Comparison of ENCODE assay signal across 8 cellular contexts in the genomic region with DNA sequence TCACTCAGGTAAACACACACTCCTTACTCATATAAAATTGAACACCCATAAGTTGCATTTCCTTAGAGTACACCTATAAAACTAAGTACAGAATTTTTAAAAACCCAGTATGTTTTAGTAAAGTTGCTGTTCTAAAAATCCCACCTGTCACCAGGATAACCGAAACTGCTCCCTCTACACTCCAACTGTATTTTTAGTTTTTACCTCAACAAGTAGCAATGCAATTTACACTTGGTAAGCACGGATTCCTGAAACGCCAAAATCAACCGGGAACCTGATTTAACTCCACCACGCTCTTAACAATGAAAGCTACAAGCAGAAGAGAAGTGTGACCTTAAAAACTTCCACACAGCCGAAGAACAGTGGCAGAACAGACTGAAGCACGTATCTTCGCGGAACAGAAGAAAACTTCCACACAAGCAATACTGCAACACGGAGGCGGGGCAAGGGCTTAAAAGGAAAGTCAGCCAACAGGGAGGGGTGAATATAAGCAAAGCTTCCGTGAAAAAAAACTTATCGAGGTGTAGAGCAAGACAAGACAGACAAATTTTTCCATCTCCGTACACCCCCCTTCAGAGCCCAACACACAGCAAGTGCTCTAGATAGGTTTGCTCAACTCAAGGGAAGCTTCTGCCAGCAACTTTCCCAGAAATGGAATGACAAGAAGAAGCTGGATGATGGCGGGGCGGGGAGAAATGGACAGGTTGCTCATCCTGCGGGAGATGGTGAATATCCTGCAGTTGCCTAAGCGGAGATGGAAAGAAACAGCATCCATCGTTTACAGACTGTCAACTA. TPM values are rescaled to one million over a fixed set of nuclear protein-coding genes. Genes with fewer than 3 reads are reported as not detected.
DNase-seq lines count a peak whose midpoint lies in the region; ATAC-seq lines count a peak whose summit lies in the region.

No MANE protein-coding gene starts in this region.

- H2BK120ac ChIP-seq in mesendoderm (ENCODE audit: low read depth, low read length), result no peak overlapping the region

- no peak overlapping the region for H3K18ac ChIP-seq in mesendoderm (ENCODE audit: low read length)

- no peaks in the 10 kb centered on the region for H3K36me3 ChIP-seq in ectodermal cell (ENCODE audit: control insufficient read depth, insufficient read depth, low read length)
- no peaks in the 10 kb centered on the region for H3K36me3 ChIP-seq in mesendoderm (ENCODE audit: control insufficient read depth, insufficient read depth, low read length)

- H3K4me1 Mint-ChIP-seq in activated CD4-positive, alpha-beta memory T cell treated with anti-CD3 and anti-CD28 coated beads for 36 hours (ENCODE audit: low read depth), result peaks cover 48% of the 10 kb centered on the region

- no peak overlapping the region for H3K4ac ChIP-seq in mesendoderm (ENCODE audit: low read depth, low read length)

- no peak overlapping the region for H2BK5ac ChIP-seq in mesendoderm (ENCODE audit: low read length)

- H3K23ac ChIP-seq in mesendoderm (ENCODE audit: low read length), result no peak overlapping the region

- peak overlapping the region; percentile 87 for H3K4me3 Mint-ChIP-seq in activated CD4-positive, alpha-beta memory T cell treated with anti-CD3 and anti-CD28 coated beads for 36 hours

- H3K4me3 ChIP-seq in GM08714 (ENCODE audit: low read length), result peak overlapping the region; percentile 100
- H3K4me3 ChIP-seq in ectodermal cell (ENCODE audit: insufficient read depth, low read depth, low read length), result peak overlapping the region; percentile 69
- peak overlapping the region; percentile 77 for H3K4me3 ChIP-seq in mesendoderm (ENCODE audit: low read length)

- peak overlapping the region; percentile 76 for H4K8ac ChIP-seq in mesendoderm (ENCODE audit: low read depth, low read length)

- H3K27me3 Mint-ChIP-seq in activated CD4-positive, alpha-beta memory T cell treated with anti-CD3 and anti-CD28 coated beads for 36 hours, result no peaks in the 10 kb centered on the region

- CTCF ChIA-PET in activated CD4-positive, alpha-beta memory T cell treated with anti-CD3 and anti-CD28 coated beads for 36 hours (lab: Charles Lee), result interaction anchor here (1.0 to 2.3 kb wide), 4 partner anchors 21 to 54 kb away, joined by 3 to 20 read pairs (median 6); a partner anchor contains a TSS

- peak overlapping the region; percentile 85 for H3K4me2 ChIP-seq in mesendoderm (ENCODE audit: low read length)

- peak overlapping the region; percentile 89 for H3K27ac Mint-ChIP-seq in activated CD4-positive, alpha-beta memory T cell treated with anti-CD3 and anti-CD28 coated beads for 36 hours

- no peak for ATAC-seq in GM18861 (IDR thresholded peaks at IDR 0.05; ENCODE audit: unreplicated experiment)

- H3K36me3 Mint-ChIP-seq in activated CD4-positive, alpha-beta memory T cell treated with anti-CD3 and anti-CD28 coated beads for 36 hours, result peaks cover 12% of the 10 kb centered on the region

- DNase-seq in MV-4-11 (lab: John Stamatoyannopoulos, UW) (peak; percentile 56), mesendoderm (peak; percentile 69), occipital lobe (lab: John Stamatoyannopoulos, UW) (no peak)
- DNase-seq in activated CD4-positive, alpha-beta memory T cell treated with anti-CD3 and anti-CD28 coated beads for 36 hours, result peak; percentile 79
- peak; percentile 36 to 56 for DNase-seq in stimulated activated CD8-positive, alpha-beta memory T cell treated with anti-CD3 and anti-CD28 coated beads, Interleukin-15, amount 100 ng/mL, for 4 hours (ENCODE audit: low read depth in 2 of 2)

- no peak overlapping the region for H2AK5ac ChIP-seq in mesendoderm (ENCODE audit: low read length)

- peaks cover 3% of the 10 kb centered on the region for H3K79me1 ChIP-seq in mesendoderm (ENCODE audit: low read length)

- H4K5ac ChIP-seq in mesendoderm (ENCODE audit: low read length), result no peak overlapping the region

- H3K9ac ChIP-seq in mesendoderm (ENCODE audit: low read length), result peak overlapping the region; percentile 93

- intact Hi-C loops in activated CD4-positive, alpha-beta memory T cell treated with anti-CD3 and anti-CD28 coated beads for 36 hours (cut with micrococcal nuclease), result loop anchor here (1.0 kb wide), 1 partner anchor 20 kb away; no protein-coding TSS in a partner anchor

- no peaks in the 10 kb centered on the region for H3K9me3 ChIP-seq in ectodermal cell (ENCODE audit: control insufficient read depth, low read length)

- H3K56ac ChIP-seq in mesendoderm (ENCODE audit: low read length), result peak overlapping the region; percentile 78

- 14 to 19% methylated on average over 19 of the region's 19 CpGs for WGBS in ectodermal cell, 2 experiments
- WGBS in mesendoderm (ENCODE audit: extremely low coverage, insufficient coverage, low lambda C conversion rate), result no CpG with 5 or more reads among the region's 19 CpGs

- no peak overlapping the region for H3K27ac ChIP-seq in ectodermal cell (ENCODE audit: insufficient read depth, low read depth, low read length, poor library complexity, severe bottlenecking)
- no peak overlapping the region for H3K27ac ChIP-seq in mesendoderm (ENCODE audit: low read depth, low read length)

- H3K4me1 ChIP-seq in ectodermal cell (ENCODE audit: control insufficient read depth, insufficient read depth, low read length), result peaks cover 4% of the 10 kb centered on the region
- no peaks in the 10 kb centered on the region for H3K4me1 ChIP-seq in mesendoderm (ENCODE audit: control insufficient read depth, low read depth, low read length)

- no peaks in the 10 kb centered on the region for H3K9me3 Mint-ChIP-seq in activated CD4-positive, alpha-beta memory T cell treated with anti-CD3 and anti-CD28 coated beads for 36 hours

- H3K27me3 ChIP-seq in ectodermal cell (ENCODE audit: control insufficient read depth, insufficient read depth, low read length, poor library complexity, severe bottlenecking), result no peaks in the 10 kb centered on the region
- no peaks in the 10 kb centered on the region for H3K27me3 ChIP-seq in mesendoderm (ENCODE audit: insufficient read depth, low read length, poor library complexity)

- POLR2A ChIA-PET in activated CD4-positive, alpha-beta memory T cell treated with anti-CD3 and anti-CD28 coated beads for 36 hours (lab: Charles Lee), result interaction anchor here (1.1 to 3.8 kb wide), 5 partner anchors 21 to 95 kb away, joined by 3 to 26 read pairs (median 5); no protein-coding TSS in a partner anchor

- H3K79me2 ChIP-seq in mesendoderm (ENCODE audit: control insufficient read depth, insufficient read depth, low read length), result peaks cover 51% of the 10 kb centered on the region

- H2BK15ac ChIP-seq in mesendoderm (replicated peaks; ENCODE audit: low read depth), result no peak overlapping the region

RNA-seq across cellular contexts. Expression of a gene that starts 1.4 kb away (rescaled TPM):
- 10 to 100 TPM; 59.8 to 62.3 TPM for total RNA-seq in activated CD4-positive, alpha-beta memory T cell treated with anti-CD3 and anti-CD28 coated beads for 36 hours
- polyA plus RNA-seq in ectodermal cell (2013, experiment 1 of 4), result 114 TPM
- polyA plus RNA-seq in ectodermal cell (2013, experiment 2 of 4), result 113 TPM
- polyA plus RNA-seq in ectodermal cell (2013, experiment 3 of 4), result 80.0 TPM
- 86.5 TPM for polyA plus RNA-seq in ectodermal cell (2013, experiment 4 of 4)
- polyA plus RNA-seq in mesendoderm (2013, experiment 1 of 2), result 103 TPM
- 105 TPM for polyA plus RNA-seq in mesendoderm (2013, experiment 2 of 2)
- 47.9 TPM for total RNA-seq in occipital lobe

RNA-seq across cellular contexts. Expression of a gene that starts 32.5 kb away (rescaled TPM):
- 10 to 100 TPM; 42.8 to 43.5 TPM for total RNA-seq in activated CD4-positive, alpha-beta memory T cell treated with anti-CD3 and anti-CD28 coated beads for 36 hours
- polyA plus RNA-seq in ectodermal cell (2013, experiment 1 of 4), result 47.7 TPM
- polyA plus RNA-seq in ectodermal cell (2013, experiment 2 of 4), result 46.2 TPM
- 36.1 TPM for polyA plus RNA-seq in ectodermal cell (2013, experiment 3 of 4)
- 40.0 TPM for polyA plus RNA-seq in ectodermal cell (2013, experiment 4 of 4)
- 71.9 TPM for polyA plus RNA-seq in mesendoderm (2013, experiment 1 of 2)
- polyA plus RNA-seq in mesendoderm (2013, experiment 2 of 2), result 72.6 TPM
- total RNA-seq in occipital lobe, result 18.2 TPM
